In the genomic region with DNA sequence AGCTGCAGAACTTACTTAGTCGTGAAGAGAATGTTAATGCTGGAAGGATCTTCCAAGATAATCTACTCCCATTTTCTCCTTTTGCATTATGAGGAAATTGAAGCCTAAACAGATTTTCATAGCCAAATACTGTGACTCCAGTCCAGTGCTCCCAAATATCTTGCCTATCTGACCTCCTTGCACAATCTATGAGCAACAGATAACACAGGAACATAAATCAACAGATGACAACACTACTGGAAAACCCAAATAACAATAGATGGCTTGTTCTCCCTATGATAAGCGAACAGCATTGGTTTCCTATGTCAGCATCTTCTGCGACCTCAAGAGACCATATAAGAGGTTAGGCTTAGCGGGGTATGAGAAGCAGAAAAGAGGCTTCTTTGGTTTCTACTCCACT, we compare ENCODE assay signal across 18 cellular contexts.
A peak's percentile ranks its signal among the peaks of the same experiment; 100 is the strongest.
DNase-seq lines count a peak whose midpoint lies in the region; ATAC-seq and TF ChIP-seq lines count a peak whose summit lies in the region.
"Had no signal": no experiment of that assay in that cellular context is flagged by ENCODE, and none has a peak within 500 bp of the region (broad histone marks: within the 10 kb centered on the region; RNA-seq: fewer than 3 reads in every experiment).

No MANE protein-coding gene starts in this region.

- H3K4me1 Mint-ChIP-seq in WTC11 = peaks cover 11% of the 10 kb centered on the region
- H3K4me1 Mint-ChIP-seq: CD4-positive, CD25-positive, alpha-beta regulatory T cell had no signal

- TF ChIP-seq POLR2A in uterus (IDR thresholded peaks at IDR 0.05) = no peak

- POLR2A ChIA-PET in WTC11 (lab: Charles Lee) = no interaction called here

- H3K27ac Mint-ChIP-seq in WTC11 = no peak overlapping the region
- H3K27ac Mint-ChIP-seq: CD4-positive, CD25-positive, alpha-beta regulatory T cell; CD8-positive, alpha-beta T cell; HFFc6 had no signal

- DNase-seq in COLO829 (ENCODE audit: low spot score) (peak; percentile 23), WTC11 (ENCODE audit: low spot score) (no peak), foreskin melanocyte (peak; percentile 18), inferior parietal cortex (ENCODE audit: extremely low spot score) (no peak), uterus (no peak), NCI-H2107 treated with DMSO at 0.1 percent for 48 hours (lab: John Stamatoyannopoulos, UW; ENCODE audit: unreplicated experiment) (no peak)
- DNase-seq: CD4-positive, CD25-positive, alpha-beta regulatory T cell; CD8-positive, alpha-beta T cell; DMS 273 treated with DMSO at 0.1 percent for 48 hours; DMS79; GF-D8; GM23248; H9; HFFc6 had no signal

- peak overlapping the region; percentile 53 for H3K4me2 ChIP-seq in BLaER1

- peaks cover 21% of the 10 kb centered on the region for H3K9me3 ChIP-seq in BLaER1
- no peaks in the 10 kb centered on the region for H3K9me3 ChIP-seq in uterus

- H3K36me3 Mint-ChIP-seq in WTC11 = peaks cover 21% of the 10 kb centered on the region
- H3K36me3 Mint-ChIP-seq: CD4-positive, CD25-positive, alpha-beta regulatory T cell; CD8-positive, alpha-beta T cell had no signal

- H3K27ac ChIP-seq in BLaER1 (no peak overlapping the region), uterus (no peak overlapping the region)
- H3K27ac ChIP-seq: C4-2B, GM23248 had no signal

- no peak for TF ChIP-seq CTCF in WTC11 (IDR thresholded peaks at IDR 0.05)
- no peak for TF ChIP-seq CTCF in uterus (IDR thresholded peaks at IDR 0.05)

- CTCF ChIA-PET in WTC11 (lab: Charles Lee) = no interaction called here

- ATAC-seq in WTC11 (no peak), GM18502 (IDR thresholded peaks at IDR 0.05; ENCODE audit: poor library complexity, unreplicated experiment) (no peak)
- ATAC-seq: CD8-positive, alpha-beta T cell; HCT116 had no signal

- no peaks in the 10 kb centered on the region for H3K36me3 ChIP-seq in BLaER1
- no peaks in the 10 kb centered on the region for H3K36me3 ChIP-seq in uterus

- H3K27me3 ChIP-seq in BLaER1 (no peaks in the 10 kb centered on the region), uterus (no peaks in the 10 kb centered on the region)

- H3K4me3 ChIP-seq in BLaER1 (no peak overlapping the region), uterus (no peak overlapping the region)
- H3K4me3 ChIP-seq: GM23248 had no signal

- H4K20me1 ChIP-seq in BLaER1 = no peaks in the 10 kb centered on the region

- H3K9me3 Mint-ChIP-seq in WTC11 = peaks cover 33% of the 10 kb centered on the region

- H3K4me3 Mint-ChIP-seq in WTC11 = no peak overlapping the region
- H3K4me3 Mint-ChIP-seq: CD4-positive, CD25-positive, alpha-beta regulatory T cell; CD8-positive, alpha-beta T cell; H9; HFFc6 had no signal

- intact Hi-C loops in uterus (cut with DNase I; ENCODE audit: low total_unique reads) = no loop called here

- H3K27me3 Mint-ChIP-seq in WTC11 (ENCODE audit: low read depth) = no peaks in the 10 kb centered on the region

- H3K4me1 ChIP-seq in BLaER1 = peaks cover 25% of the 10 kb centered on the region
- H3K4me1 ChIP-seq in uterus = no peaks in the 10 kb centered on the region

- no peak overlapping the region for H3K9ac ChIP-seq in BLaER1
- H3K9ac ChIP-seq: GM23248 had no signal

TF ChIP-seq in WTC11, 78 proteins besides CTCF, POLR2A, EP300 and RAD21:
- TF ChIP-seq GABPB1 (CRISPR knock-in tag; IDR thresholded peaks at IDR 0.05) (0 out of 2 replicates have a peak, but pooled peaks have one; percentile 19), ZNF121 (CRISPR knock-in tag; IDR thresholded peaks at IDR 0.05) (no peak)

Comparison
In these comparisons a context has a peak if more than half of its experiments do, and no peak if none do; other contexts are left out.
1. DNase-seq: peak in COLO829 (single experiment) and foreskin melanocyte (single experiment); none in WTC11 (single experiment), inferior parietal cortex (single experiment), uterus (0 of 2) and NCI-H2107 treated with DMSO at 0.1 percent for 48 hours (single experiment).